In the genomic region with DNA sequence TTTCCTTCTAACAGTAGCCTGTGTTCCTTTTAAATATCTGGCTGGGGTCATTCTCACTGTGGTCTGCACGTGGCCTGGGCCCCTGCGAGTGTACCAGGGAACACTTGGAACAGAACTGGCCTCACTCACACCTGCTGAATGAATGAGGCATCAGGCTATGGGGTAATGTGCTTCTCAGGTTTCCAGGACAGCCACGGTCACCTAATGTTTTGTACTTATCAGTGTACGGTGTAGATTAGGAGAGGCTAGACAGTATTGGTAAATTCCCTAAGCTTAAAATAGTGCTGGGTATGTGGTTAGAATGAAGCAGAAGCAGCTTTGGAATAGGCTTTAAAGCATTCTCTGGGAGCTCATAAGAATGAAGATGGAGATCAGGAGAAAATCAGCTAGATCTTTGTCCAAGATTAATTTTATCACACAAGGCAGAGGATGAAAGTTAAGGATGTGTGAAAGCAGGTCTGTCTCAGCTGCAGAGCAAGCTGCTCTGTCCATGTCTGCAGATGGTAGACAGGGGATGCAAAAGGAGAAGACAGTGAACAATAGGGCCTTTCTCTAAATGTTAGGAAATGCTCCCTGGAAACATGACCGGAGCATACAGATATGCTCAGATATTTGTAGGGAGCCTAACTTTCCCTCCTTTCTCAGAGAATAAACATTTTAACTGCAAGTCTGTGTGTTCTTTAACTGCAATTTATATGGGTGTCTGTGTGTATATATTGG, we compare ENCODE assay signal across 18 cellular contexts.
DNase-seq lines count a peak whose midpoint lies in the region; ATAC-seq and TF ChIP-seq lines count a peak whose summit lies in the region.
"Had no signal": no experiment of that assay in that cellular context is flagged by ENCODE, and none has a peak within 500 bp of the region (broad histone marks: within the 10 kb centered on the region; RNA-seq: fewer than 3 reads in every experiment).

No MANE protein-coding gene starts in this region.

- POLR2A ChIA-PET in IMR-90 (lab: Charles Lee; ENCODE audit: unreplicated experiment) = no interaction called here

- H3K27me3 ChIP-seq in IMR-90 (ENCODE audit: control insufficient read depth, insufficient read depth, low read length) (no peaks in the 10 kb centered on the region), cardiac muscle cell (no peaks in the 10 kb centered on the region), spleen (replicated peaks in 1 of 7) (no peaks in the 10 kb centered on the region)

- dilution Hi-C loops in IMR-90 (cut with HindIII; ENCODE audit: low sequenced_read_pairs, unreplicated experiment) = no loop called here

- TF ChIP-seq CTCF in IMR-90 (conservative IDR thresholded peaks at IDR 0.05; ENCODE audit: low read depth, low read length) (no peak), cardiac muscle cell (IDR thresholded peaks at IDR 0.05; ENCODE audit: low read depth, low read length) (no peak), spleen (IDR thresholded peaks at IDR 0.05 in 8 of 11, conservative IDR thresholded peaks at IDR 0.05 in 3 of 11) (no peak)

- H2AK5ac ChIP-seq in IMR-90 (ENCODE audit: low read depth, low read length) = no peak overlapping the region

- H3K56ac ChIP-seq in IMR-90 (ENCODE audit: extremely low read depth, insufficient read depth, low read length) = no peak overlapping the region

- peaks cover 4% of the 10 kb centered on the region; the same call in 1 of the 2 replicates for H3K4me1 ChIP-seq in IMR-90 (ENCODE audit: control insufficient read depth, insufficient read depth, low read length)
- peaks cover 41% of the 10 kb centered on the region for H3K4me1 ChIP-seq in cardiac muscle cell (ENCODE audit: low read depth)
- H3K4me1 ChIP-seq in spleen = peaks cover 0 to 10% (median under 1%) of the 10 kb centered on the region in 6 donors

- no peak overlapping the region for H3K4me2 ChIP-seq in IMR-90 (ENCODE audit: low read depth, low read length)

- no peaks in the 10 kb centered on the region for H3K36me3 ChIP-seq in IMR-90 (ENCODE audit: control insufficient read depth, insufficient read depth, low read length)
- H3K36me3 ChIP-seq in cardiac muscle cell = no peaks in the 10 kb centered on the region
- peaks cover 0 to 47% (median 6%) of the 10 kb centered on the region in 6 donors for H3K36me3 ChIP-seq in spleen

- no peaks in the 10 kb centered on the region for H4K20me1 ChIP-seq in IMR-90 (ENCODE audit: insufficient read depth, low read length)

- H2BK5ac ChIP-seq in IMR-90 (ENCODE audit: low read depth, low read length, poor library complexity, severe bottlenecking) = no peak overlapping the region

- CTCF ChIA-PET in IMR-90 (lab: Yijun Ruan, JAX) = no interaction called here

- H2AK9ac ChIP-seq in IMR-90 (replicated peaks; ENCODE audit: low read depth, low read length, poor library complexity) = no peak overlapping the region

- no peak overlapping the region for H3K9ac ChIP-seq in IMR-90 (ENCODE audit: low read depth, low read length)

- DNase-seq in IMR-90 (peak; percentile 17), SK-MEL-5 (ENCODE audit: low read depth, low spot score) (peak; percentile 34), cardiac muscle cell (ENCODE audit: low read depth in 1 of 2, low spot score in 1 of 2) (peak; percentile 61 to 67), pons (ENCODE audit: low spot score) (peak; percentile 49), spleen (no peak), MV-4-11 (lab: John Stamatoyannopoulos, UW) (no peak), NCI-H524 treated with DMSO at 0.1 percent for 48 hours (lab: John Stamatoyannopoulos, UW) (no peak)
- DNase-seq: activated CD4-positive, alpha-beta T cell treated with anti-CD3 and anti-CD28 coated beads, Interleukin-2, amount 10 ng/mL, durations not matched to agents 7 days and 5 days; activated T-cell treated with anti-CD3 and anti-CD28 coated beads for 4 hours; CD8-positive, alpha-beta memory T cell; effector memory CD8-positive, alpha-beta T cell; naive B cell; NCI-H1092; NCI-H226; stimulated activated CD4-positive, alpha-beta T cell treated with anti-CD3 and anti-CD28 coated beads, Interleukin-1b, Interleukin-23, amount 100 ng/mL, for 48 hours had no signal

- H3K79me1 ChIP-seq in IMR-90 (ENCODE audit: low read depth in 1 of 2, low read length in 2 of 2) = no peaks in the 10 kb centered on the region

- WGBS in IMR-90 (ENCODE audit: extremely low coverage in 2 of 2, insufficient read length in 1 of 2), 2 experiments = 83% methylated on average over 2 of the region's 5 CpGs; no CpG with 5 or more reads in 1 of the 2 experiments
- WGBS in spleen, 5 donors = 86 to 92% (median 91%) methylated on average over 5 of the region's 5 CpGs

- peaks cover 8% of the 10 kb centered on the region for H3K9me1 ChIP-seq in IMR-90 (ENCODE audit: insufficient read depth, low read length)

- H3K27ac ChIP-seq in IMR-90 (ENCODE audit: insufficient read depth, low read length) (no peak overlapping the region), cardiac muscle cell (peak overlapping the region; percentile 38), spleen (no peak overlapping the region)
- H3K27ac ChIP-seq: SK-N-MC had no signal

- H2BK15ac ChIP-seq in IMR-90 (ENCODE audit: low read depth, low read length) = no peak overlapping the region

- no peak overlapping the region for H4K8ac ChIP-seq in IMR-90 (ENCODE audit: low read depth in 2 of 2, low read length in 2 of 2)

- no peak overlapping the region for H4K5ac ChIP-seq in IMR-90 (ENCODE audit: low read depth, low read length)

- no peak overlapping the region for H3K14ac ChIP-seq in IMR-90 (replicated peaks; ENCODE audit: low read depth, low read length)

- no peak overlapping the region for H2BK20ac ChIP-seq in IMR-90 (ENCODE audit: low read depth, low read length)

- H4K91ac ChIP-seq in IMR-90 (ENCODE audit: insufficient read depth, low read depth, low read length) = no peak overlapping the region

- H2AFZ ChIP-seq in IMR-90 (replicated peaks; ENCODE audit: low read length, poor library complexity) = no peak overlapping the region

- intact Hi-C loops in IMR-90 (cut with micrococcal nuclease) (no loop called here), spleen (cut with DNase I; ENCODE audit: low total_unique reads) (no loop called here)

- H3K18ac ChIP-seq in IMR-90 (ENCODE audit: low read depth, low read length) = no peak overlapping the region

- no TSS peak for BruUV-seq in IMR-90 (replicated peaks; lab: Mats Ljungman, UMichigan)

- in situ Hi-C loops in IMR-90 (cut with MboI; ENCODE audit: low sequenced_read_pairs) = no loop called here
- in situ Hi-C loops in SK-MEL-5 (cut with HindIII; ENCODE audit: low pct_unique_long_range_greater_than_20kb, low sequenced_read_pairs) = no loop called here

- H2BK120ac ChIP-seq in IMR-90 (ENCODE audit: low read depth, low read length) = no peak overlapping the region

- H3K4me3 ChIP-seq in IMR-90 (ENCODE audit: insufficient read depth, low read depth, low read length) (no peak overlapping the region), cardiac muscle cell (no peak overlapping the region), spleen (no peak overlapping the region)
- H3K4me3 ChIP-seq: SK-N-MC had no signal

- TF ChIP-seq POLR2A in IMR-90 (IDR thresholded peaks at IDR 0.05; ENCODE audit: low read depth, low read length) = no peak
- no peak for TF ChIP-seq POLR2A in spleen (IDR thresholded peaks at IDR 0.05)

- ATAC-seq in IMR-90 (ENCODE audit: low read depth) (no peak), HG03521 (IDR thresholded peaks at IDR 0.05; ENCODE audit: unreplicated experiment) (no peak)
- ATAC-seq: activated naive CD4-positive, alpha-beta T cell treated with anti-CD3 and anti-CD28 coated beads, Interleukin-2, amount 50 U/mL, for 72 hours; effector memory CD8-positive, alpha-beta T cell had no signal

- no peak overlapping the region for H3K4ac ChIP-seq in IMR-90 (ENCODE audit: low read depth, low read length)

- no peak for TF ChIP-seq RAD21 in IMR-90 (IDR thresholded peaks at IDR 0.05; ENCODE audit: low read length)

- no peaks in the 10 kb centered on the region for H3K9me3 ChIP-seq in IMR-90 (ENCODE audit: control insufficient read depth, insufficient read depth, low read length)
- no peaks in the 10 kb centered on the region for H3K9me3 ChIP-seq in cardiac muscle cell (ENCODE audit: low read depth)
- no peaks in the 10 kb centered on the region for H3K9me3 ChIP-seq in spleen

- no peak overlapping the region for H3K23ac ChIP-seq in IMR-90 (ENCODE audit: low read depth, low read length)

TF ChIP-seq in IMR-90, 13 proteins besides CTCF, POLR2A, EP300 and RAD21:
- TF ChIP-seq BHLHE40 (IDR thresholded peaks at IDR 0.05; ENCODE audit: low read depth, low read length) = no peak
- TF ChIP-seq, protein P1, sequence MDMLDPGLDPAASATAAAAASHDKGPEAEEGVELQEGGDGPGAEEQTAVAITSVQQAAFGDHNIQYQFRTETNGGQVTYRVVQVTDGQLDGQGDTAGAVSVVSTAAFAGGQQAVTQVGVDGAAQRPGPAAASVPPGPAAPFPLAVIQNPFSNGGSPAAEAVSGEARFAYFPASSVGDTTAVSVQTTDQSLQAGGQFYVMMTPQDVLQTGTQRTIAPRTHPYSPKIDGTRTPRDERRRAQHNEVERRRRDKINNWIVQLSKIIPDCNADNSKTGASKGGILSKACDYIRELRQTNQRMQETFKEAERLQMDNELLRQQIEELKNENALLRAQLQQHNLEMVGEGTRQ (IDR thresholded peaks at IDR 0.05; ENCODE audit: low read depth, low read length) = no peak

Comparison
In these comparisons a context has a peak if more than half of its experiments do, and no peak if none do; other contexts are left out.
1. DNase-seq: peak in IMR-90 (single experiment), SK-MEL-5 (single experiment), cardiac muscle cell (2 of 2) and pons (single experiment); none in spleen (single experiment), MV-4-11 (single experiment) and NCI-H524 treated with DMSO at 0.1 percent for 48 hours (single experiment).